In the genomic region with DNA sequence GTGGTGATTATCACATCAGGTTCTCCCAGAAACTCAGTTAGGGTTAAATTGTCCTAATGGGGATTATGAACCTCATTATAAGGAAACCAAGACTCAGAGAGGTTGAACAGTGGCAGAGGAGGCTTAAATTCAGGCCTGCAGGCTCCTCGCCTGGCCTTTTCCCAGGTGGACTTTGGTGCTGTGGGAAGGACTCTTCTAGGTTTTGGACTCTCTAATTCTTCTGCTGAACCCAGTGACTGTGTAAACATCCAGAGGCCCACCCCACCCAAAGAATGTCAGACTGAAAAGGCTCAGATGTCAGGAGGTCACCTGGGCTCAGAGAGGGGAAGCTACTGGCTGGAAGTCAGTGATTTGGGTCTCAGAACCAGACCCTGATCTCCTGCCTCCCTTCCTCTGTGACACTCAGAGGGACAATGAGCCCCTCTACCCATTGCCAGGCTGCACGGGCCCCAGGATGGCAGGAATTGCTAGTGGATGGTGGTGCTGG, we compare ENCODE assay signal across 1 cellular context.
TF ChIP-seq lines count a peak whose summit lies in the region.

No MANE protein-coding gene starts in this region.

TF ChIP-seq in HepG2, 621 proteins besides CTCF, POLR2A, EP300 and RAD21 (continued from another document and continues in another):
- TF ChIP-seq, protein P1, sequence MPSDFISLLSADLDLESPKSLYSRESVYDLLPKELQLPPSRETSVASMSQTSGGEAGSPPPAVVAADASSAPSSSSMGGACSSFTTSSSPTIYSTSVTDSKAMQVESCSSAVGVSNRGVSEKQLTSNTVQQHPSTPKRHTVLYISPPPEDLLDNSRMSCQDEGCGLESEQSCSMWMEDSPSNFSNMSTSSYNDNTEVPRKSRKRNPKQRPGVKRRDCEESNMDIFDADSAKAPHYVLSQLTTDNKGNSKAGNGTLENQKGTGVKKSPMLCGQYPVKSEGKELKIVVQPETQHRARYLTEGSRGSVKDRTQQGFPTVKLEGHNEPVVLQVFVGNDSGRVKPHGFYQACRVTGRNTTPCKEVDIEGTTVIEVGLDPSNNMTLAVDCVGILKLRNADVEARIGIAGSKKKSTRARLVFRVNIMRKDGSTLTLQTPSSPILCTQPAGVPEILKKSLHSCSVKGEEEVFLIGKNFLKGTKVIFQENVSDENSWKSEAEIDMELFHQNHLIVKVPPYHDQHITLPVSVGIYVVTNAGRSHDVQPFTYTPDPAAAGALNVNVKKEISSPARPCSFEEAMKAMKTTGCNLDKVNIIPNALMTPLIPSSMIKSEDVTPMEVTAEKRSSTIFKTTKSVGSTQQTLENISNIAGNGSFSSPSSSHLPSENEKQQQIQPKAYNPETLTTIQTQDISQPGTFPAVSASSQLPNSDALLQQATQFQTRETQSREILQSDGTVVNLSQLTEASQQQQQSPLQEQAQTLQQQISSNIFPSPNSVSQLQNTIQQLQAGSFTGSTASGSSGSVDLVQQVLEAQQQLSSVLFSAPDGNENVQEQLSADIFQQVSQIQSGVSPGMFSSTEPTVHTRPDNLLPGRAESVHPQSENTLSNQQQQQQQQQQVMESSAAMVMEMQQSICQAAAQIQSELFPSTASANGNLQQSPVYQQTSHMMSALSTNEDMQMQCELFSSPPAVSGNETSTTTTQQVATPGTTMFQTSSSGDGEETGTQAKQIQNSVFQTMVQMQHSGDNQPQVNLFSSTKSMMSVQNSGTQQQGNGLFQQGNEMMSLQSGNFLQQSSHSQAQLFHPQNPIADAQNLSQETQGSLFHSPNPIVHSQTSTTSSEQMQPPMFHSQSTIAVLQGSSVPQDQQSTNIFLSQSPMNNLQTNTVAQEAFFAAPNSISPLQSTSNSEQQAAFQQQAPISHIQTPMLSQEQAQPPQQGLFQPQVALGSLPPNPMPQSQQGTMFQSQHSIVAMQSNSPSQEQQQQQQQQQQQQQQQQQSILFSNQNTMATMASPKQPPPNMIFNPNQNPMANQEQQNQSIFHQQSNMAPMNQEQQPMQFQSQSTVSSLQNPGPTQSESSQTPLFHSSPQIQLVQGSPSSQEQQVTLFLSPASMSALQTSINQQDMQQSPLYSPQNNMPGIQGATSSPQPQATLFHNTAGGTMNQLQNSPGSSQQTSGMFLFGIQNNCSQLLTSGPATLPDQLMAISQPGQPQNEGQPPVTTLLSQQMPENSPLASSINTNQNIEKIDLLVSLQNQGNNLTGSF (CRISPR knock-in tag; IDR thresholded peaks at IDR 0.05), result no peak
- TF ChIP-seq, protein P2, sequence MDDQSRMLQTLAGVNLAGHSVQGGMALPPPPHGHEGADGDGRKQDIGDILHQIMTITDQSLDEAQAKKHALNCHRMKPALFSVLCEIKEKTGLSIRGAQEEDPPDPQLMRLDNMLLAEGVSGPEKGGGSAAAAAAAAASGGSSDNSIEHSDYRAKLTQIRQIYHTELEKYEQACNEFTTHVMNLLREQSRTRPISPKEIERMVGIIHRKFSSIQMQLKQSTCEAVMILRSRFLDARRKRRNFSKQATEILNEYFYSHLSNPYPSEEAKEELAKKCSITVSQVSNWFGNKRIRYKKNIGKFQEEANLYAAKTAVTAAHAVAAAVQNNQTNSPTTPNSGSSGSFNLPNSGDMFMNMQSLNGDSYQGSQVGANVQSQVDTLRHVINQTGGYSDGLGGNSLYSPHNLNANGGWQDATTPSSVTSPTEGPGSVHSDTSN (CRISPR knock-in tag; IDR thresholded peaks at IDR 0.05; ENCODE audit: borderline replicate concordance), result no peak
- 0 out of 2 replicates have a peak, but pooled peaks have one; percentile 57 for TF ChIP-seq ZNF33B (CRISPR knock-in tag; IDR thresholded peaks at IDR 0.05)
- no peak for TF ChIP-seq HIVEP1 (CRISPR knock-in tag; IDR thresholded peaks at IDR 0.05)
- TF ChIP-seq ZNF737 (CRISPR knock-in tag; IDR thresholded peaks at IDR 0.05; ENCODE audit: borderline replicate concordance), result no peak
- no peak for TF ChIP-seq ZNF687 (CRISPR knock-in tag; IDR thresholded peaks at IDR 0.05)
- no peak for TF ChIP-seq DDIT3 (CRISPR knock-in tag; IDR thresholded peaks at IDR 0.05)
- TF ChIP-seq ZNF768 (CRISPR knock-in tag; IDR thresholded peaks at IDR 0.05), result no peak
- no peak for TF ChIP-seq ZNF180 (CRISPR knock-in tag; IDR thresholded peaks at IDR 0.05; ENCODE audit: borderline replicate concordance, low read depth)
- no peak for TF ChIP-seq ZNF101 (CRISPR knock-in tag; IDR thresholded peaks at IDR 0.05; ENCODE audit: borderline replicate concordance, low read depth)
- TF ChIP-seq BCL6 (CRISPR knock-in tag; IDR thresholded peaks at IDR 0.05), result peak; percentile 73
- no peak for TF ChIP-seq JUNB (CRISPR knock-in tag; IDR thresholded peaks at IDR 0.05; ENCODE audit: borderline replicate concordance)
- no peak for TF ChIP-seq ZNF468 (CRISPR knock-in tag; IDR thresholded peaks at IDR 0.05)
- TF ChIP-seq ZNF678 (CRISPR knock-in tag; IDR thresholded peaks at IDR 0.05), result no peak
- TF ChIP-seq ZNF383 (CRISPR knock-in tag; IDR thresholded peaks at IDR 0.05; ENCODE audit: borderline replicate concordance), result no peak
- no peak for TF ChIP-seq PTBP1 (IDR thresholded peaks at IDR 0.05; ENCODE audit: low read depth, low read length, poor library complexity, severe bottlenecking)
- no peak for TF ChIP-seq NFYB (CRISPR knock-in tag; IDR thresholded peaks at IDR 0.05)
- TF ChIP-seq ZNF792 (CRISPR knock-in tag; IDR thresholded peaks at IDR 0.05), result 0 out of 2 replicates have a peak, but pooled peaks have one; percentile 16
- TF ChIP-seq HMGXB3 (CRISPR knock-in tag; IDR thresholded peaks at IDR 0.05; ENCODE audit: borderline replicate concordance), result no peak
- no peak for TF ChIP-seq U2AF2 (IDR thresholded peaks at IDR 0.05; ENCODE audit: low read depth, low read length)
- no peak for TF ChIP-seq MXI1 (IDR thresholded peaks at IDR 0.05; ENCODE audit: borderline replicate concordance, low read depth, low read length)
- peak; percentile 44; the same call in 1 of the 2 replicates for TF ChIP-seq KMT2B (CRISPR knock-in tag; IDR thresholded peaks at IDR 0.05)
- TF ChIP-seq ELF1 (CRISPR knock-in tag; IDR thresholded peaks at IDR 0.05), result no peak
- TF ChIP-seq WIZ (CRISPR knock-in tag; IDR thresholded peaks at IDR 0.05), result 0 out of 2 replicates have a peak, but pooled peaks have one; percentile 48
- no peak for TF ChIP-seq ZNF451 (CRISPR knock-in tag; IDR thresholded peaks at IDR 0.05)
- TF ChIP-seq ETV6 (CRISPR knock-in tag; conservative IDR thresholded peaks at IDR 0.05), result no peak
- TF ChIP-seq NFYC (CRISPR knock-in tag; IDR thresholded peaks at IDR 0.05), result no peak
- no peak for TF ChIP-seq MTA3 (CRISPR knock-in tag; IDR thresholded peaks at IDR 0.05)
- TF ChIP-seq ZNF788 (CRISPR knock-in tag; IDR thresholded peaks at IDR 0.05; ENCODE audit: borderline replicate concordance), result no peak
- TF ChIP-seq KDM1A (CRISPR knock-in tag; IDR thresholded peaks at IDR 0.05), result no peak
- TF ChIP-seq ZNF564 (CRISPR knock-in tag; IDR thresholded peaks at IDR 0.05), result no peak
- TF ChIP-seq, protein P3, sequence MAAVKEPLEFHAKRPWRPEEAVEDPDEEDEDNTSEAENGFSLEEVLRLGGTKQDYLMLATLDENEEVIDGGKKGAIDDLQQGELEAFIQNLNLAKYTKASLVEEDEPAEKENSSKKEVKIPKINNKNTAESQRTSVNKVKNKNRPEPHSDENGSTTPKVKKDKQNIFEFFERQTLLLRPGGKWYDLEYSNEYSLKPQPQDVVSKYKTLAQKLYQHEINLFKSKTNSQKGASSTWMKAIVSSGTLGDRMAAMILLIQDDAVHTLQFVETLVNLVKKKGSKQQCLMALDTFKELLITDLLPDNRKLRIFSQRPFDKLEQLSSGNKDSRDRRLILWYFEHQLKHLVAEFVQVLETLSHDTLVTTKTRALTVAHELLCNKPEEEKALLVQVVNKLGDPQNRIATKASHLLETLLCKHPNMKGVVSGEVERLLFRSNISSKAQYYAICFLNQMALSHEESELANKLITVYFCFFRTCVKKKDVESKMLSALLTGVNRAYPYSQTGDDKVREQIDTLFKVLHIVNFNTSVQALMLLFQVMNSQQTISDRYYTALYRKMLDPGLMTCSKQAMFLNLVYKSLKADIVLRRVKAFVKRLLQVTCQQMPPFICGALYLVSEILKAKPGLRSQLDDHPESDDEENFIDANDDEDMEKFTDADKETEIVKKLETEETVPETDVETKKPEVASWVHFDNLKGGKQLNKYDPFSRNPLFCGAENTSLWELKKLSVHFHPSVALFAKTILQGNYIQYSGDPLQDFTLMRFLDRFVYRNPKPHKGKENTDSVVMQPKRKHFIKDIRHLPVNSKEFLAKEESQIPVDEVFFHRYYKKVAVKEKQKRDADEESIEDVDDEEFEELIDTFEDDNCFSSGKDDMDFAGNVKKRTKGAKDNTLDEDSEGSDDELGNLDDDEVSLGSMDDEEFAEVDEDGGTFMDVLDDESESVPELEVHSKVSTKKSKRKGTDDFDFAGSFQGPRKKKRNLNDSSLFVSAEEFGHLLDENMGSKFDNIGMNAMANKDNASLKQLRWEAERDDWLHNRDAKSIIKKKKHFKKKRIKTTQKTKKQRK (IDR thresholded peaks at IDR 0.05; ENCODE audit: low read length), result no peak
- no peak; the same call in 1 of the 2 replicates for TF ChIP-seq GABPB1 (CRISPR knock-in tag; IDR thresholded peaks at IDR 0.05)
- no peak for TF ChIP-seq HNRNPUL1 (IDR thresholded peaks at IDR 0.05; ENCODE audit: low read depth, low read length)
- TF ChIP-seq ZNF629 (CRISPR knock-in tag; conservative IDR thresholded peaks at IDR 0.05), result peak; percentile 7; the same call in 1 of the 2 replicates
- TF ChIP-seq ZNF644 (CRISPR knock-in tag; IDR thresholded peaks at IDR 0.05; ENCODE audit: low read depth), result no peak
- TF ChIP-seq KLF6 (CRISPR knock-in tag; IDR thresholded peaks at IDR 0.05), result no peak
- no peak for TF ChIP-seq ZNF124 (CRISPR knock-in tag; IDR thresholded peaks at IDR 0.05)
- TF ChIP-seq TBX2 (CRISPR knock-in tag; IDR thresholded peaks at IDR 0.05; ENCODE audit: borderline replicate concordance), result peak; percentile 60; the same call in 1 of the 2 replicates
